ENCODE assay signal across 8 cellular contexts in genomic region chr12:66168410-66168809, GRCh38. TPM values are rescaled to one million over a fixed set of nuclear protein-coding genes. Genes with fewer than 3 reads are reported as not detected.
DNase-seq lines count a peak whose midpoint lies in the region; ATAC-seq and TF ChIP-seq lines count a peak whose summit lies in the region.

No MANE protein-coding gene starts in this region.

- peak overlapping the region; percentile 55 for H3K4me3 ChIP-seq in right cardiac atrium (ENCODE audit: low read length)
- peak overlapping the region; percentile 86 to 99 (median 95) for H3K4me3 ChIP-seq in subcutaneous abdominal adipose tissue (ENCODE audit: low read depth in 1 of 5, low read length in 5 of 5)

- H3K36me3 Mint-ChIP-seq in activated CD4-positive, alpha-beta T cell treated with anti-CD3 and anti-CD28 coated beads for 36 hours (ENCODE audit: low read depth) = peaks cover 51% of the 10 kb centered on the region

- peak overlapping the region; percentile 99 for H3K27ac Mint-ChIP-seq in activated CD4-positive, alpha-beta T cell treated with anti-CD3 and anti-CD28 coated beads for 36 hours

- CTCF ChIA-PET in activated CD4-positive, alpha-beta T cell treated with anti-CD3 and anti-CD28 coated beads for 36 hours (lab: Charles Lee) = interaction anchor here (0.5 to 3.3 kb wide), 9 partner anchors 8 to 951 kb away, joined by 3 to 10 read pairs (median 4); partner anchors contain the start of gene HELB

- no peaks in the 10 kb centered on the region for H3K27me3 ChIP-seq in right cardiac atrium (ENCODE audit: control insufficient read depth, insufficient read depth)
- H3K27me3 ChIP-seq in subcutaneous abdominal adipose tissue (ENCODE audit: control insufficient read depth in 5 of 5, insufficient read depth in 4 of 5, low read length in 5 of 5) = no peaks in the 10 kb centered on the region

- peaks cover 0 to 6% (median 0%) of the 10 kb centered on the region in 5 donors for H3K36me3 ChIP-seq in subcutaneous abdominal adipose tissue (ENCODE audit: control insufficient read depth in 5 of 5, insufficient read depth in 5 of 5, low read length in 5 of 5)

- no peaks in the 10 kb centered on the region for H3K27me3 Mint-ChIP-seq in activated CD4-positive, alpha-beta T cell treated with anti-CD3 and anti-CD28 coated beads for 36 hours

- H3K9me3 ChIP-seq in right cardiac atrium (ENCODE audit: control insufficient read depth, low read length) (no peaks in the 10 kb centered on the region), subcutaneous abdominal adipose tissue (ENCODE audit: control insufficient read depth in 5 of 5, low read length in 5 of 5) (no peaks in the 10 kb centered on the region)

- ATAC-seq in activated CD4-positive, alpha-beta T cell treated with anti-CD3 and anti-CD28 coated beads for 36 hours = no peak
- no peak for ATAC-seq in right cardiac atrium
- no peak for ATAC-seq in GM21619 (IDR thresholded peaks at IDR 0.05; ENCODE audit: unreplicated experiment)

- peaks cover 52% of the 10 kb centered on the region for H3K4me1 Mint-ChIP-seq in activated CD4-positive, alpha-beta T cell treated with anti-CD3 and anti-CD28 coated beads for 36 hours

- POLR2A ChIA-PET in activated CD4-positive, alpha-beta T cell treated with anti-CD3 and anti-CD28 coated beads for 36 hours (lab: Charles Lee) = interaction anchor here (0.8 to 1.8 kb wide), 2 partner anchors 10 to 38 kb away, joined by 3 to 14 read pairs; partner anchors contain the start of gene LLPH

- intact Hi-C loops in activated CD4-positive, alpha-beta T cell treated with anti-CD3 and anti-CD28 coated beads for 36 hours (cut with DNase I, micrococcal nuclease) = loop anchor here (2.0 kb wide), 2 partner anchors 36 to 68 kb away; no protein-coding TSS in a partner anchor
- intact Hi-C loops in right cardiac atrium (cut with DNase I) = no loop called here

- H3K4me3 Mint-ChIP-seq in activated CD4-positive, alpha-beta T cell treated with anti-CD3 and anti-CD28 coated beads for 36 hours = peak overlapping the region; percentile 86

- H3K9me3 Mint-ChIP-seq in activated CD4-positive, alpha-beta T cell treated with anti-CD3 and anti-CD28 coated beads for 36 hours (ENCODE audit: low read depth) = peaks cover 14% of the 10 kb centered on the region

- peak overlapping the region in 3 of 5 donors; percentile 88 to 95 (median 92) for H3K9ac ChIP-seq in subcutaneous abdominal adipose tissue (ENCODE audit: low read length in 5 of 5)

- peak overlapping the region; percentile 96 for H3K27ac ChIP-seq in VCaP
- peak overlapping the region; percentile 80 for H3K27ac ChIP-seq in right cardiac atrium (ENCODE audit: low read length)
- peak overlapping the region; percentile 96 for H3K27ac ChIP-seq in subcutaneous abdominal adipose tissue (ENCODE audit: low read depth, low read length)

- peaks cover 2% of the 10 kb centered on the region for H3K4me1 ChIP-seq in right cardiac atrium (ENCODE audit: control insufficient read depth, insufficient read depth, low read length)
- peaks cover 0 to 21% (median 17%) of the 10 kb centered on the region in 5 donors for H3K4me1 ChIP-seq in subcutaneous abdominal adipose tissue (ENCODE audit: control insufficient read depth in 5 of 5, insufficient read depth in 5 of 5, low read length in 5 of 5)

- TF ChIP-seq CTCF in VCaP (conservative IDR thresholded peaks at IDR 0.05) = no peak

- no peak for DNase-seq in activated CD4-positive, alpha-beta T cell treated with anti-CD3 and anti-CD28 coated beads for 36 hours
- no peak for DNase-seq in activated CD4-positive, alpha-beta T cell treated with anti-CD3 and anti-CD28 coated beads, Interleukin-2, amount 50 U/mL, for 48 hours
- no peak for DNase-seq in right cardiac atrium
- DNase-seq in LoVo (ENCODE audit: low spot score) = no peak
- no peak for DNase-seq in EL

- WGBS in right cardiac atrium = 80% methylated on average over 8 of the region's 8 CpGs

RNA-seq across cellular contexts. Expression of gene TMBIM4, which starts 1.4 kb away (rescaled TPM):
- 10 to 100 TPM; 41.4 to 44.6 TPM for total RNA-seq in activated CD4-positive, alpha-beta T cell treated with anti-CD3 and anti-CD28 coated beads for 36 hours
- total RNA-seq in right cardiac atrium = 100 to 1,000 TPM in 1 of 4 donors, 10 to 100 TPM in 3; 86.4 to 107 (median 89.6) TPM
- polyA plus RNA-seq in right cardiac atrium = 178 TPM

RNA-seq across cellular contexts. Expression of gene IRAK3, which starts 20.6 kb away (rescaled TPM):
- total RNA-seq in activated CD4-positive, alpha-beta T cell treated with anti-CD3 and anti-CD28 coated beads for 36 hours = 1 to 10 TPM in 1 of 2 experiments, under 1 TPM in 1; 0.82 to 1.1 TPM
- 10 to 100 TPM in 1 of 4 donors, 1 to 10 TPM in 3; 6.7 to 17.0 (median 9.3) TPM for total RNA-seq in right cardiac atrium
- polyA plus RNA-seq in right cardiac atrium = 4.1 TPM

RNA-seq across cellular contexts. Expression of gene LLPH, which starts 37.9 kb away (rescaled TPM):
- 10 to 100 TPM; 33.1 to 36.5 TPM for total RNA-seq in activated CD4-positive, alpha-beta T cell treated with anti-CD3 and anti-CD28 coated beads for 36 hours
- 10 to 100 TPM; 16.4 to 20.5 (median 17.6) TPM for total RNA-seq in right cardiac atrium
- 16.6 TPM for polyA plus RNA-seq in right cardiac atrium

Comparison
In these comparisons a context has a peak if more than half of its experiments do, and no peak if none do; other contexts are left out.
1. intact Hi-C loops: an anchor here in activated CD4-positive, alpha-beta T cell treated with anti-CD3 and anti-CD28 coated beads for 36 hours (2.0 kb wide); none called in right cardiac atrium.